7 cellular contexts compared by ENCODE assay signal in the genomic region with DNA sequence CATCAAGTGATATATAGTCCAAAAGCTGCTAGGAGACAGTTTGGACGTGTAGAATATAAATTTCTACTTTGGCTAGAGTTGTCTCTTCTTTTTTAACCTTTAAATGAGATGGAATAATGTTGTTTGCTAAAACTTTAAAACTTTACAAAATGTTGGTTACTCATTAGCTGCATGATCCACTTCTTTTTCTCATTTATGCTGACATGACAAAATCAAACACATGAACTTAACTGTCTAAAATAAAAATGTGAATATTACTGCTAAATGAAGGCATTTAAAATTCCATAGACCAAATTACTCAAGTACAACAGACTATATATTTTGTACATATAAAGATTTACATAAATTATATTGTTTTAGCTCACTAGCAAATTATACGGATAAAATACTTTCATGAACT.
"Had no signal": no experiment of that assay in that cellular context is flagged by ENCODE, and none has a peak within 500 bp of the region (broad histone marks: within the 10 kb centered on the region; RNA-seq: fewer than 3 reads in every experiment).

No MANE protein-coding gene starts in this region.

- H3K4me2 ChIP-seq: GM23338 had no signal

- ATAC-seq: GM23338 had no signal

- H3K27ac Mint-ChIP-seq: GM23338, HFFc6, IgD-negative memory B cell had no signal

- H3K9me3 Mint-ChIP-seq: IgD-negative memory B cell had no signal

- H3K9me3 ChIP-seq: HAP-1 had no signal

- H3K36me3 ChIP-seq: HAP-1 had no signal

- H3K4me3 ChIP-seq: GM23338, HAP-1 had no signal

- H3K4me3 Mint-ChIP-seq: GM23338, HFFc6, IgD-negative memory B cell had no signal

- H3K4me1 ChIP-seq: HAP-1 had no signal

- H3K36me3 Mint-ChIP-seq: IgD-negative memory B cell had no signal

- DNase-seq: H7, HFFc6, KG1 had no signal

- H3K27me3 Mint-ChIP-seq: IgD-negative memory B cell had no signal

- H3K27ac ChIP-seq: HL-60 had no signal

- H2AFZ ChIP-seq: GM23338 had no signal
